1 cellular context compared by ENCODE assay signal in the genomic region with DNA sequence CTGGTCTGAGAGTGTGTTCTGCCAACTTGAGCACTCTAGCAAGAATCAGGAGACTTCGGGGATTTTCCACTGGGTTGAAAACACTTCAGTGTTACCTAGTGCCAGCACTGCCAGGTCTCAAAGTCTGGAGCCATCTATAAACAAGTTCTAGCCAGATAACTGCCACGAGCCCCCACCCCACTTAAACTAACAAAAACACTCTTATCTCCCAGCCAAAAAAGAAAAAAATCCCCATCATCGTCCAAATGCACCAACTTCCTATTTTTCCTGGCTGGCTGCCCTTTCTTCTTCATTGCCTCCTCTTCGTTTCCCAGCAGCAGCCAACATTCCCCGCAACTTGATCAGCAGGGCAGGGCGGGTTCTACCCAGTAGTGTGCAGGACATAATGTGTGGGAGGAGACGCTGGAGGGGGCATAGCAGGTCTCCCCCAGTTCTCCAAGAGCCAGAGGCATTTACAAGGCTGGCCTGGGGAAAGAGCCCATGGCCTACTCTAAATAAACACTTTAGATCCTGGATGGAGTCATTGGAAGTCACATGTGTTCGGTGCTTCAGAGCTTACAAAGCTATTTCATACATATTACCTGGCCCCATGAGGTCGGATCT.
TF ChIP-seq lines count a peak whose summit lies in the region.

No MANE protein-coding gene starts in this region.

TF ChIP-seq in WTC11, 78 proteins besides CTCF, POLR2A, EP300 and RAD21 (continued from another document):
- TF ChIP-seq ATF3 (CRISPR knock-in tag; conservative IDR thresholded peaks at IDR 0.05): no peak
- TF ChIP-seq, protein P1, sequence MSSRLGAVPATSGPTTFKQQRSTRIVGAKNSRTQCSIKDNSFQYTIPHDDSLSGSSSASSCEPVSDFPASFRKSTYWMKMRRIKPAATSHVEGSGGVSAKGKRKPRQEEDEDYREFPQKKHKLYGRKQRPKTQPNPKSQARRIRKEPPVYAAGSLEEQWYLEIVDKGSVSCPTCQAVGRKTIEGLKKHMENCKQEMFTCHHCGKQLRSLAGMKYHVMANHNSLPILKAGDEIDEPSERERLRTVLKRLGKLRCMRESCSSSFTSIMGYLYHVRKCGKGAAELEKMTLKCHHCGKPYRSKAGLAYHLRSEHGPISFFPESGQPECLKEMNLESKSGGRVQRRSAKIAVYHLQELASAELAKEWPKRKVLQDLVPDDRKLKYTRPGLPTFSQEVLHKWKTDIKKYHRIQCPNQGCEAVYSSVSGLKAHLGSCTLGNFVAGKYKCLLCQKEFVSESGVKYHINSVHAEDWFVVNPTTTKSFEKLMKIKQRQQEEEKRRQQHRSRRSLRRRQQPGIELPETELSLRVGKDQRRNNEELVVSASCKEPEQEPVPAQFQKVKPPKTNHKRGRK (CRISPR knock-in tag; IDR thresholded peaks at IDR 0.05; ENCODE audit: borderline replicate concordance): no peak
- TF ChIP-seq STAT6 (CRISPR knock-in tag; conservative IDR thresholded peaks at IDR 0.05; ENCODE audit: low read depth): no peak
- no peak for TF ChIP-seq NR1H2 (CRISPR knock-in tag; IDR thresholded peaks at IDR 0.05)
- no peak for TF ChIP-seq ZBTB43 (CRISPR knock-in tag; IDR thresholded peaks at IDR 0.05)
- TF ChIP-seq ZMAT4 (CRISPR knock-in tag; IDR thresholded peaks at IDR 0.05): no peak
- no peak for TF ChIP-seq KAT7 (CRISPR knock-in tag; IDR thresholded peaks at IDR 0.05; ENCODE audit: borderline replicate concordance)
- TF ChIP-seq TEAD1 (CRISPR knock-in tag; IDR thresholded peaks at IDR 0.05): no peak
- no peak for TF ChIP-seq ZNF317 (CRISPR knock-in tag; IDR thresholded peaks at IDR 0.05; ENCODE audit: borderline replicate concordance, low read depth)
- no peak for TF ChIP-seq ZNF396 (CRISPR knock-in tag; IDR thresholded peaks at IDR 0.05; ENCODE audit: borderline replicate concordance)
- TF ChIP-seq, protein P2, sequence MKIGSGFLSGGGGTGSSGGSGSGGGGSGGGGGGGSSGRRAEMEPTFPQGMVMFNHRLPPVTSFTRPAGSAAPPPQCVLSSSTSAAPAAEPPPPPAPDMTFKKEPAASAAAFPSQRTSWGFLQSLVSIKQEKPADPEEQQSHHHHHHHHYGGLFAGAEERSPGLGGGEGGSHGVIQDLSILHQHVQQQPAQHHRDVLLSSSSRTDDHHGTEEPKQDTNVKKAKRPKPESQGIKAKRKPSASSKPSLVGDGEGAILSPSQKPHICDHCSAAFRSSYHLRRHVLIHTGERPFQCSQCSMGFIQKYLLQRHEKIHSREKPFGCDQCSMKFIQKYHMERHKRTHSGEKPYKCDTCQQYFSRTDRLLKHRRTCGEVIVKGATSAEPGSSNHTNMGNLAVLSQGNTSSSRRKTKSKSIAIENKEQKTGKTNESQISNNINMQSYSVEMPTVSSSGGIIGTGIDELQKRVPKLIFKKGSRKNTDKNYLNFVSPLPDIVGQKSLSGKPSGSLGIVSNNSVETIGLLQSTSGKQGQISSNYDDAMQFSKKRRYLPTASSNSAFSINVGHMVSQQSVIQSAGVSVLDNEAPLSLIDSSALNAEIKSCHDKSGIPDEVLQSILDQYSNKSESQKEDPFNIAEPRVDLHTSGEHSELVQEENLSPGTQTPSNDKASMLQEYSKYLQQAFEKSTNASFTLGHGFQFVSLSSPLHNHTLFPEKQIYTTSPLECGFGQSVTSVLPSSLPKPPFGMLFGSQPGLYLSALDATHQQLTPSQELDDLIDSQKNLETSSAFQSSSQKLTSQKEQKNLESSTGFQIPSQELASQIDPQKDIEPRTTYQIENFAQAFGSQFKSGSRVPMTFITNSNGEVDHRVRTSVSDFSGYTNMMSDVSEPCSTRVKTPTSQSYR (CRISPR knock-in tag; IDR thresholded peaks at IDR 0.05): no peak
